ENCODE assay signal across 19 cellular contexts in genomic region chr11:12193515-12194336, GRCh38.
A peak's percentile ranks its signal among the peaks of the same experiment; 100 is the strongest.
DNase-seq lines count a peak whose midpoint lies in the region; ATAC-seq, FAIRE-seq and TF ChIP-seq lines count a peak whose summit lies in the region.
"Had no signal": no experiment of that assay in that cellular context is flagged by ENCODE, and none has a peak within 500 bp of the region (broad histone marks: within the 10 kb centered on the region; RNA-seq: fewer than 3 reads in every experiment).

No MANE protein-coding gene starts in this region.

- peaks cover 73% of the 10 kb centered on the region for H3K4me1 Mint-ChIP-seq in T-helper 1 cell treated with Interleukin-12 subunit alpha and Interleukin-12 subunit beta and Interleukin-4 antibody, amounts not matched to agents 30 μg/mL and 1 μg/mL, for 36 hours (ENCODE audit: low read depth)
- peaks cover 46 to 81% (median 67%) of the 10 kb centered on the region in 4 donors for H3K4me1 Mint-ChIP-seq in CD4-positive, alpha-beta memory T cell
- H3K4me1 Mint-ChIP-seq in activated T-helper 2 cell treated with anti-CD3 and anti-CD28 coated beads, Interferon-gamma antibody, Interleukin-2, Interleukin-4, amounts not matched to agents 10 μg/mL and 5 μg/mL and 100 μg/mL, durations not matched to agents 14 hours and 24 hours and 36 hours (ENCODE audit: low read depth) = peaks cover 65% of the 10 kb centered on the region

- H3K27me3 Mint-ChIP-seq in T-helper 1 cell treated with Interleukin-12 subunit alpha and Interleukin-12 subunit beta and Interleukin-4 antibody, amounts not matched to agents 30 μg/mL and 1 μg/mL, for 36 hours (ENCODE audit: low read depth) = no peaks in the 10 kb centered on the region
- H3K27me3 Mint-ChIP-seq in CD4-positive, alpha-beta memory T cell = no peaks in the 10 kb centered on the region
- no peaks in the 10 kb centered on the region for H3K27me3 Mint-ChIP-seq in activated T-helper 2 cell treated with anti-CD3 and anti-CD28 coated beads, Interferon-gamma antibody, Interleukin-2, Interleukin-4, amounts not matched to agents 10 μg/mL and 5 μg/mL and 100 μg/mL, durations not matched to agents 14 hours and 24 hours and 36 hours (ENCODE audit: low read depth)

- H3K9me3 ChIP-seq in CD4-positive, alpha-beta memory T cell (ENCODE audit: control insufficient read depth in 1 of 2, low read length in 2 of 2) = no peaks in the 10 kb centered on the region
- H3K9me3 ChIP-seq in keratinocyte (ENCODE audit: control insufficient read depth, low read depth, low read length) = no peaks in the 10 kb centered on the region
- H3K9me3 ChIP-seq: BLaER1, SK-N-SH, thyroid gland had no signal

- no peak for TF ChIP-seq CTCF in keratinocyte (optimal IDR thresholded peaks at IDR 0.05 in 1 of 3, IDR thresholded peaks at IDR 0.05 in 1 of 3, conservative IDR thresholded peaks at IDR 0.05 in 1 of 3; ENCODE audit: extremely low read depth in 1 of 3, insufficient read depth in 2 of 3, low read length in 3 of 3)

- no peaks in the 10 kb centered on the region for H3K27me3 ChIP-seq in CD4-positive, alpha-beta memory T cell (ENCODE audit: insufficient read depth, low read length)
- no peaks in the 10 kb centered on the region for H3K27me3 ChIP-seq in keratinocyte (ENCODE audit: control insufficient read depth, extremely low read depth, insufficient read depth, low read length)
- H3K27me3 ChIP-seq: BLaER1, foreskin keratinocyte, thyroid gland had no signal

- H3K4me3 Mint-ChIP-seq in T-helper 1 cell treated with Interleukin-12 subunit alpha and Interleukin-12 subunit beta and Interleukin-4 antibody, amounts not matched to agents 30 μg/mL and 1 μg/mL, for 36 hours = no peak overlapping the region
- peak overlapping the region in 1 of 8 donors; percentile 8 for H3K4me3 Mint-ChIP-seq in CD4-positive, alpha-beta memory T cell
- no peak overlapping the region for H3K4me3 Mint-ChIP-seq in activated T-helper 2 cell treated with anti-CD3 and anti-CD28 coated beads, Interferon-gamma antibody, Interleukin-2, Interleukin-4, amounts not matched to agents 10 μg/mL and 5 μg/mL and 100 μg/mL, durations not matched to agents 14 hours and 24 hours and 36 hours (ENCODE audit: low read depth)
- H3K4me3 Mint-ChIP-seq: neural crest cell had no signal

- DNase-seq in T-helper 1 cell (no peak), keratinocyte (ENCODE audit: low read depth, low spot score) (no peak), globus pallidus (ENCODE audit: low spot score) (no peak), GM19239 (ENCODE audit: insufficient read length, low spot score) (no peak)
- DNase-seq in CD4-positive, alpha-beta memory T cell = no peak
- no peak for DNase-seq in activated T-helper 2 cell treated with anti-CD3 and anti-CD28 coated beads, Interferon-gamma antibody, Interleukin-2, Interleukin-4, amounts not matched to agents 10 μg/mL and 5 μg/mL and 100 μg/mL, durations not matched to agents 14 hours and 24 hours and 36 hours (ENCODE audit: low spot score)
- DNase-seq: foreskin keratinocyte; Karpas-422; mesendoderm; NCI-H1092 treated with DMSO at 0.1 percent for 48 hours; SK-N-SH; stimulated activated CD4-positive, alpha-beta T cell treated with anti-CD3 and anti-CD28 coated beads, Interleukin-12 subunit alpha, Interleukin-12 subunit beta, amount 100 ng/mL, for 4 hours; thyroid gland had no signal

- H2AFZ ChIP-seq in keratinocyte (ENCODE audit: control insufficient read depth, low read length) = no peak overlapping the region

- no peaks in the 10 kb centered on the region for H3K9me3 Mint-ChIP-seq in T-helper 1 cell treated with Interleukin-12 subunit alpha and Interleukin-12 subunit beta and Interleukin-4 antibody, amounts not matched to agents 30 μg/mL and 1 μg/mL, for 36 hours
- H3K9me3 Mint-ChIP-seq in CD4-positive, alpha-beta memory T cell = no peaks in the 10 kb centered on the region
- H3K9me3 Mint-ChIP-seq in activated T-helper 2 cell treated with anti-CD3 and anti-CD28 coated beads, Interferon-gamma antibody, Interleukin-2, Interleukin-4, amounts not matched to agents 10 μg/mL and 5 μg/mL and 100 μg/mL, durations not matched to agents 14 hours and 24 hours and 36 hours = no peaks in the 10 kb centered on the region

- H3K4me1 ChIP-seq in CD4-positive, alpha-beta memory T cell (ENCODE audit: insufficient read depth, low read length) = peaks cover 63% of the 10 kb centered on the region
- H3K4me1 ChIP-seq in keratinocyte (ENCODE audit: control insufficient read depth, extremely low read depth, insufficient read depth, low read length) = peaks cover 48% of the 10 kb centered on the region

- peaks cover 27% of the 10 kb centered on the region for H3K36me3 Mint-ChIP-seq in T-helper 1 cell treated with Interleukin-12 subunit alpha and Interleukin-12 subunit beta and Interleukin-4 antibody, amounts not matched to agents 30 μg/mL and 1 μg/mL, for 36 hours (ENCODE audit: low read depth)
- peaks cover 0 to 4% of the 10 kb centered on the region in 2 donors for H3K36me3 Mint-ChIP-seq in CD4-positive, alpha-beta memory T cell
- peaks cover 72% of the 10 kb centered on the region for H3K36me3 Mint-ChIP-seq in activated T-helper 2 cell treated with anti-CD3 and anti-CD28 coated beads, Interferon-gamma antibody, Interleukin-2, Interleukin-4, amounts not matched to agents 10 μg/mL and 5 μg/mL and 100 μg/mL, durations not matched to agents 14 hours and 24 hours and 36 hours (ENCODE audit: low read depth)

- H3K4me3 ChIP-seq in CD4-positive, alpha-beta memory T cell (ENCODE audit: low read length in 2 of 2) = no peak overlapping the region
- no peak overlapping the region for H3K4me3 ChIP-seq in keratinocyte (ENCODE audit: control insufficient read depth in 2 of 3, extremely low read depth in 1 of 3, insufficient read depth in 2 of 3, low read depth in 1 of 3, low read length in 3 of 3)
- H3K4me3 ChIP-seq: BLaER1, thyroid gland had no signal

- H3K27ac ChIP-seq in CD4-positive, alpha-beta memory T cell (ENCODE audit: low read depth, low read length) = no peak overlapping the region
- H3K27ac ChIP-seq in keratinocyte (ENCODE audit: control insufficient read depth, insufficient read depth, low read length) = peak overlapping the region; percentile 18
- H3K27ac ChIP-seq: BLaER1, foreskin keratinocyte, thyroid gland had no signal

- H3K79me2 ChIP-seq in keratinocyte (ENCODE audit: control insufficient read depth, insufficient read depth, low read length) = peaks cover 76% of the 10 kb centered on the region

- dilution Hi-C loops in keratinocyte (cut with MboI; ENCODE audit: extremely low pct_ligation_motif_present, low sequenced_read_pairs) = no loop called here

- POLR2A ChIA-PET in CD4-positive, alpha-beta memory T cell (lab: Charles Lee; ENCODE audit: partially characterized antibody) = interaction anchor here (1.4 to 17.9 kb wide), 2 partner anchors 10 to 29 kb away, joined by 3 to 251 read pairs; no protein-coding TSS in a partner anchor

- no peak overlapping the region for H3K9ac ChIP-seq in keratinocyte (ENCODE audit: control insufficient read depth, extremely low read depth, insufficient read depth, low read length)
- H3K9ac ChIP-seq: BLaER1, SK-N-SH had no signal

- FAIRE-seq in keratinocyte (lab: Jason Lieb, UNC) (no peak), GM19239 (lab: Jason Lieb, UNC) (no peak)
- FAIRE-seq: A204.1, endometrium had no signal

- H3K9me1 ChIP-seq in keratinocyte (ENCODE audit: control insufficient read depth, extremely low read depth, insufficient read depth, low read length) = no peaks in the 10 kb centered on the region

- CTCF ChIA-PET in CD4-positive, alpha-beta memory T cell (lab: Charles Lee; ENCODE audit: partially characterized antibody) = interaction anchor here (0.8 to 4.0 kb wide), 6 partner anchors 13 to 227 kb away, joined by 3 to 28 read pairs (median 3); no protein-coding TSS in a partner anchor

- H4K20me1 ChIP-seq in keratinocyte (ENCODE audit: control insufficient read depth, extremely low read depth, insufficient read depth, low read length) = no peaks in the 10 kb centered on the region
- H4K20me1 ChIP-seq: BLaER1 had no signal

- H3K4me2 ChIP-seq in keratinocyte (ENCODE audit: control insufficient read depth, extremely low read depth, insufficient read depth, low read depth, low read length) = no peak overlapping the region
- H3K4me2 ChIP-seq: BLaER1, SK-N-SH had no signal

- ATAC-seq in GM19328 (IDR thresholded peaks at IDR 0.05; ENCODE audit: unreplicated experiment) = no peak
- ATAC-seq: foreskin keratinocyte had no signal

- no peaks in the 10 kb centered on the region for H3K36me3 ChIP-seq in CD4-positive, alpha-beta memory T cell (ENCODE audit: insufficient read depth, low read length)
- peaks cover 21 to 62% of the 10 kb centered on the region in 2 experiments for H3K36me3 ChIP-seq in keratinocyte (ENCODE audit: control insufficient read depth in 2 of 2, extremely low read depth in 1 of 2, insufficient read depth in 2 of 2, low read length in 2 of 2)
- H3K36me3 ChIP-seq: BLaER1, thyroid gland had no signal

- peak overlapping the region; percentile 39 for H3K27ac Mint-ChIP-seq in T-helper 1 cell treated with Interleukin-12 subunit alpha and Interleukin-12 subunit beta and Interleukin-4 antibody, amounts not matched to agents 30 μg/mL and 1 μg/mL, for 36 hours
- peak overlapping the region; percentile 25 to 98 (median 44) for H3K27ac Mint-ChIP-seq in CD4-positive, alpha-beta memory T cell
- peak overlapping the region; percentile 48 for H3K27ac Mint-ChIP-seq in activated T-helper 2 cell treated with anti-CD3 and anti-CD28 coated beads, Interferon-gamma antibody, Interleukin-2, Interleukin-4, amounts not matched to agents 10 μg/mL and 5 μg/mL and 100 μg/mL, durations not matched to agents 14 hours and 24 hours and 36 hours

- intact Hi-C loops in CD4-positive, alpha-beta memory T cell (cut with micrococcal nuclease) = no loop called here
- intact Hi-C loops in activated T-helper 2 cell treated with anti-CD3 and anti-CD28 coated beads, Interferon-gamma antibody, Interleukin-2, Interleukin-4, amounts not matched to agents 10 μg/mL and 5 μg/mL and 100 μg/mL, durations not matched to agents 14 hours and 24 hours and 36 hours (cut with micrococcal nuclease) = no loop called here
